ENCODE assay signal across 29 cellular contexts in genomic region chr5:90233496-90233895, GRCh38.
"Had no signal": no experiment of that assay in that cellular context is flagged by ENCODE, and none has a peak within 500 bp of the region (broad histone marks: within the 10 kb centered on the region; RNA-seq: fewer than 3 reads in every experiment).

No MANE protein-coding gene starts in this region.

- H3K27ac ChIP-seq: esophagus muscularis mucosa, gastrocnemius medialis, hepatocyte, right lobe of liver, SK-N-MC, skin epidermis, testis, upper lobe of left lung, vagina, VCaP had no signal

- H2AFZ ChIP-seq: hepatocyte had no signal

- H3K9me3 ChIP-seq: esophagus muscularis mucosa, gastrocnemius medialis, right lobe of liver, testis, upper lobe of left lung, vagina had no signal

- H3K4me1 ChIP-seq: esophagus muscularis mucosa, gastrocnemius medialis, right lobe of liver, testis, upper lobe of left lung, vagina had no signal

- H3K4me3 ChIP-seq: esophagus muscularis mucosa, gastrocnemius medialis, hepatocyte, right lobe of liver, SK-N-MC, skin epidermis, testis, upper lobe of left lung, vagina had no signal

- H3K79me2 ChIP-seq: hepatocyte had no signal

- H3K27me3 ChIP-seq: esophagus muscularis mucosa, gastrocnemius medialis, hepatocyte, right lobe of liver, testis, upper lobe of left lung, vagina had no signal

- H3K4me2 ChIP-seq: hepatocyte had no signal

- ATAC-seq: gastrocnemius medialis; left cardiac atrium; left ventricle myocardium superior; right lobe of liver; stimulated activated naive CD8-positive, alpha-beta T cell treated with anti-CD3 and anti-CD28 coated beads, Interleukin-15, Interleukin-2, amounts not matched to agents 100 U/mL and 50 U/mL, for 24 hours had no signal

- H3K36me3 ChIP-seq: esophagus muscularis mucosa, gastrocnemius medialis, right lobe of liver, upper lobe of left lung, vagina had no signal

- DNase-seq: activated CD4-positive, alpha-beta T cell treated with anti-CD3 and anti-CD28 coated beads for 48 hours; activated CD4-positive, alpha-beta T cell treated with anti-CD3 and anti-CD28 coated beads, Interleukin-2, amount 50 U/mL, for 48 hours; activated CD8-positive, alpha-beta memory T cell treated with anti-CD3 and anti-CD28 coated beads for 24 hours; activated effector memory CD4-positive, alpha-beta T cell treated with anti-CD3 and anti-CD28 coated beads, Interleukin-2, amount 50 U/mL, for 16 hours; activated naive CD4-positive, alpha-beta T cell treated with anti-CD3 and anti-CD28 coated beads, Interleukin-2, amount 10 ng/mL, durations not matched to agents 7 days and 5 days; activated T-cell treated with anti-CD3 and anti-CD28 coated beads, Interleukin-2, amount 50 U/mL, for 1 hour; amygdala; dermis blood vessel endothelial cell; effector CD4-positive, alpha-beta T cell; gastrocnemius medialis; glutamatergic neuron; left cardiac atrium; left ventricle myocardium superior; mammary epithelial cell; naive B cell; occipital lobe; posterior cingulate gyrus; right lobe of liver; stimulated activated CD4-positive, alpha-beta T cell treated with anti-CD3 and anti-CD28 coated beads, Interleukin-12 subunit alpha, Interleukin-12 subunit beta, amount 100 ng/mL, for 4 hours; stimulated activated CD4-positive, alpha-beta T cell treated with anti-CD3 and anti-CD28 coated beads, Interleukin-4, amount 100 ng/mL, for 1 hour; stimulated activated naive CD8-positive, alpha-beta T cell treated with anti-CD3 and anti-CD28 coated beads, Interleukin-15, Interleukin-2, amounts not matched to agents 100 U/mL and 50 U/mL, for 24 hours; testis; upper lobe of left lung had no signal
